In the genomic region with DNA sequence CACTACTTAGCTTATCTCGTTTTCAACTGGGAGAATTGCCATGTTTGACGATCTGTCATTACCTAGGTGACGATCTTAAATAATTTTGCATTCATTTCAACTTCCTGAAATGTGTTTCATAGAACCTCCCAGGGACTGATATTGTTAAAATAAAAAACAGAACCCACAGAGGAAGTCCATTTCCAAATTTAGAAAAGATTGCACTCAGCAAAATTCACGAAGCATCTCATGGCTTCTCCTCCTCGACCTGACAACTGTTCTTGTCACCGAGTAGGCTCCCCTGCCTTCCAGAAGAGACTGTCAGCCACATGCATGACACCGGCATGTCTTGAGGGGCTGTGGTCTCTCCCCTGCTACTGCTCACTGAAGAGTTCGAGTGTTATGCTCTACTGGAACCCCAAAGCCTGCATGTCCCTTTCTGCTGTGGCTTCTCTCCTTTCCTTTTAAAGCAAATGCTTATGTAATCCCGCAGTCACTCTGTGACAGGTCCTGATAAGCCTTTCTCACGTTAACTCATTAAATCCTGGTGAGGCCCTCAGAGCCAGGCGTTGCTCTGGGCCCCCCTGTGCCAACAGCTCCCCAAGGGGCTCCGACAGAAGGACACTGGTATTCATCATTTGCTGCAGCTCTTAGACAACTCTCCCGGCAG, we compare ENCODE assay signal across 8 cellular contexts. TPM values are rescaled to one million over a fixed set of nuclear protein-coding genes. Genes with fewer than 3 reads are reported as not detected.
DNase-seq lines count a peak whose midpoint lies in the region; ATAC-seq and TF ChIP-seq lines count a peak whose summit lies in the region.

No MANE protein-coding gene starts in this region.

- no peaks in the 10 kb centered on the region for H3K36me3 Mint-ChIP-seq in activated CD4-positive, alpha-beta T cell treated with anti-CD3 and anti-CD28 coated beads, Interleukin-2, amount 10 ng/mL, durations not matched to agents 24 days and 14 days (ENCODE audit: low read depth)

- H3K9me3 Mint-ChIP-seq in activated CD4-positive, alpha-beta T cell treated with anti-CD3 and anti-CD28 coated beads, Interleukin-2, amount 10 ng/mL, durations not matched to agents 24 days and 14 days: no peaks in the 10 kb centered on the region

- no peak for TF ChIP-seq EP300 in esophagus muscularis mucosa (IDR thresholded peaks at IDR 0.05)

- H3K27me3 Mint-ChIP-seq in activated CD4-positive, alpha-beta T cell treated with anti-CD3 and anti-CD28 coated beads, Interleukin-2, amount 10 ng/mL, durations not matched to agents 24 days and 14 days: peaks cover 17% of the 10 kb centered on the region

- H3K27ac ChIP-seq in Karpas-422 (ENCODE audit: low read length) (no peak overlapping the region), body of pancreas (peak overlapping the region in 3 of 4 donors; percentile 2 to 44 (median 10)), spleen (peak overlapping the region in 5 of 8 donors; percentile 28 to 54 (median 50)), esophagus muscularis mucosa (replicated peaks in 1 of 4) (no peak overlapping the region)

- H3K36me3 ChIP-seq in Karpas-422 (ENCODE audit: insufficient read depth, low read length) (no peaks in the 10 kb centered on the region), body of pancreas (replicated peaks in 1 of 2; ENCODE audit: insufficient read depth in 1 of 2, low read depth in 2 of 2) (no peaks in the 10 kb centered on the region), spleen (no peaks in the 10 kb centered on the region), esophagus muscularis mucosa (no peaks in the 10 kb centered on the region)

- TF ChIP-seq CTCF in body of pancreas (IDR thresholded peaks at IDR 0.05) (no peak), spleen (IDR thresholded peaks at IDR 0.05 in 8 of 11, conservative IDR thresholded peaks at IDR 0.05 in 3 of 11) (no peak), esophagus muscularis mucosa (IDR thresholded peaks at IDR 0.05) (no peak)

- TF ChIP-seq POLR2A in body of pancreas (IDR thresholded peaks at IDR 0.05) (no peak), spleen (IDR thresholded peaks at IDR 0.05) (no peak), esophagus muscularis mucosa (IDR thresholded peaks at IDR 0.05; ENCODE audit: low read depth) (no peak)

- no peak overlapping the region for H3K27ac Mint-ChIP-seq in activated CD4-positive, alpha-beta T cell treated with anti-CD3 and anti-CD28 coated beads, Interleukin-2, amount 10 ng/mL, durations not matched to agents 24 days and 14 days

- peak overlapping the region; percentile 40 for H3K4me2 ChIP-seq in Karpas-422 (ENCODE audit: low read depth, low read length, poor library complexity, severe bottlenecking)

- no peaks in the 10 kb centered on the region for H3K9me3 ChIP-seq in Karpas-422 (ENCODE audit: low read length)
- H3K9me3 ChIP-seq in body of pancreas: no peaks in the 10 kb centered on the region
- no peaks in the 10 kb centered on the region for H3K9me3 ChIP-seq in spleen
- no peaks in the 10 kb centered on the region for H3K9me3 ChIP-seq in esophagus muscularis mucosa

- no peak overlapping the region for H3K4me3 ChIP-seq in Karpas-422 (ENCODE audit: low read length)
- no peak overlapping the region for H3K4me3 ChIP-seq in body of pancreas
- peak overlapping the region in 3 of 8 donors; percentile 0 to 47 (median 5) for H3K4me3 ChIP-seq in spleen
- no peak overlapping the region for H3K4me3 ChIP-seq in esophagus muscularis mucosa

- ATAC-seq in body of pancreas: peak; percentile 60
- no peak for ATAC-seq in GM21526 (IDR thresholded peaks at IDR 0.05; ENCODE audit: low FRiP score, unreplicated experiment)

- peak; percentile 60 for DNase-seq in activated CD4-positive, alpha-beta T cell treated with anti-CD3 and anti-CD28 coated beads, Interleukin-2, amount 10 ng/mL, durations not matched to agents 24 days and 14 days
- no peak for DNase-seq in activated CD4-positive, alpha-beta T cell treated with anti-CD3 and anti-CD28 coated beads for 48 hours
- peak; percentile 63 for DNase-seq in Karpas-422
- DNase-seq in body of pancreas: no peak
- DNase-seq in spleen: no peak
- no peak for DNase-seq in esophagus muscularis mucosa (ENCODE audit: extremely low spot score)
- no peak for DNase-seq in posterior vena cava (ENCODE audit: low spot score)

- no peak overlapping the region for H2AFZ ChIP-seq in Karpas-422 (ENCODE audit: low read length)

- intact Hi-C loops in activated CD4-positive, alpha-beta T cell treated with anti-CD3 and anti-CD28 coated beads, Interleukin-2, amount 10 ng/mL, durations not matched to agents 24 days and 14 days (cut with micrococcal nuclease): no loop called here
- intact Hi-C loops in body of pancreas (cut with DNase I) (no loop called here), spleen (cut with DNase I; ENCODE audit: low total_unique reads) (no loop called here), esophagus muscularis mucosa (cut with DNase I) (no loop called here), posterior vena cava (cut with DNase I) (no loop called here)

- no peaks in the 10 kb centered on the region for H3K27me3 ChIP-seq in Karpas-422 (ENCODE audit: low read length)
- no peaks in the 10 kb centered on the region for H3K27me3 ChIP-seq in body of pancreas
- peaks cover 0 to 14% (median 0%) of the 10 kb centered on the region in 7 donors for H3K27me3 ChIP-seq in spleen (replicated peaks in 1 of 7)
- H3K27me3 ChIP-seq in esophagus muscularis mucosa: peaks cover 0 to 54% (median 0%) of the 10 kb centered on the region in 4 donors

- WGBS in body of pancreas, 2 donors: 4 to 8% methylated on average over 13 of the region's 13 CpGs
- 7 to 26% (median 10%) methylated on average over 13 of the region's 13 CpGs for WGBS in spleen, 5 donors
- 22% methylated on average over 13 of the region's 13 CpGs for WGBS in esophagus muscularis mucosa

- H3K4me3 Mint-ChIP-seq in activated CD4-positive, alpha-beta T cell treated with anti-CD3 and anti-CD28 coated beads, Interleukin-2, amount 10 ng/mL, durations not matched to agents 24 days and 14 days: peak overlapping the region; percentile 52

- H3K4me1 ChIP-seq in Karpas-422 (ENCODE audit: low read length) (peaks cover 14% of the 10 kb centered on the region), body of pancreas (peaks cover 12% of the 10 kb centered on the region), spleen (peaks cover 9 to 55% (median 25%) of the 10 kb centered on the region in 6 donors), esophagus muscularis mucosa (peaks cover 9 to 15% (median 12%) of the 10 kb centered on the region in 4 donors)

- no peaks in the 10 kb centered on the region for H3K79me2 ChIP-seq in Karpas-422 (ENCODE audit: low read length)

- H3K9ac ChIP-seq in Karpas-422 (ENCODE audit: low read length): no peak overlapping the region

- peaks cover 12% of the 10 kb centered on the region for H3K4me1 Mint-ChIP-seq in activated CD4-positive, alpha-beta T cell treated with anti-CD3 and anti-CD28 coated beads, Interleukin-2, amount 10 ng/mL, durations not matched to agents 24 days and 14 days

- H4K20me1 ChIP-seq in Karpas-422 (ENCODE audit: insufficient read depth, low read depth, low read length): no peaks in the 10 kb centered on the region

- no peaks in the 10 kb centered on the region for H3K9me2 ChIP-seq in Karpas-422 (replicated peaks; ENCODE audit: insufficient read depth, low read length)

RNA-seq across cellular contexts. Expression of a gene that starts 26.8 kb away (rescaled TPM):
- total RNA-seq in activated CD4-positive, alpha-beta T cell treated with anti-CD3 and anti-CD28 coated beads, Interleukin-2, amount 10 ng/mL, durations not matched to agents 24 days and 14 days: 21.0 and 21.7 TPM in 2 replicates
- total RNA-seq in Karpas-422 (2014; rRNA removed; shearing (Covaris generic); ENCODE audit: low replicate concordance): 0.48 and 0.90 TPM in 2 replicates
- total RNA-seq in body of pancreas: 1 to 10 TPM; 2.3 to 3.9 TPM
- total RNA-seq in spleen: 10 to 100 TPM; 20.7 to 37.8 (median 26.7) TPM
- 1 to 10 TPM; 2.0 to 5.3 (median 2.4) TPM for polyA plus RNA-seq in spleen
- 1 to 10 TPM; 4.6 to 8.2 (median 6.7) TPM for total RNA-seq in esophagus muscularis mucosa
- 1 to 10 TPM; 3.3 to 3.9 TPM for total RNA-seq in posterior vena cava

Comparison
In these comparisons a context has a peak if more than half of its experiments do, and no peak if none do; other contexts are left out.
1. DNase-seq: peak in activated CD4-positive, alpha-beta T cell treated with anti-CD3 and anti-CD28 coated beads, Interleukin-2, amount 10 ng/mL, durations not matched to agents 24 days and 14 days (single experiment) and Karpas-422 (single experiment); none in activated CD4-positive, alpha-beta T cell treated with anti-CD3 and anti-CD28 coated beads for 48 hours (single experiment), body of pancreas (0 of 4), spleen (single experiment), esophagus muscularis mucosa (single experiment) and posterior vena cava (single experiment).
2. H3K27ac ChIP-seq: peak in body of pancreas (3 of 4) and spleen (5 of 8); none in Karpas-422 (single experiment) and esophagus muscularis mucosa (0 of 4).